12 cellular contexts compared by ENCODE assay signal in genomic region chr6:47278545-47278944, GRCh38. TPM values are rescaled to one million over a fixed set of nuclear protein-coding genes. Genes with fewer than 3 reads are reported as not detected.
DNase-seq lines count a peak whose midpoint lies in the region; ATAC-seq and TF ChIP-seq lines count a peak whose summit lies in the region.
"Had no signal": no experiment of that assay in that cellular context is flagged by ENCODE, and none has a peak within 500 bp of the region (broad histone marks: within the 10 kb centered on the region; RNA-seq: fewer than 3 reads in every experiment).

No MANE protein-coding gene starts in this region.

- no peaks in the 10 kb centered on the region for H3K79me1 ChIP-seq in H9 (ENCODE audit: insufficient read depth, low read depth, low read length, poor library complexity, severe bottlenecking)

- H4K8ac ChIP-seq in H9 (replicated peaks; ENCODE audit: insufficient read length, low read depth, low read length) = no peak overlapping the region

- H3K27ac Mint-ChIP-seq in activated naive CD8-positive, alpha-beta T cell treated with anti-CD3 and anti-CD28 coated beads, Interleukin-2, amount 50 U/mL, for 24 hours = no peak overlapping the region
- H3K27ac Mint-ChIP-seq in H9 = peak overlapping the region in 1 of 3 experiments; percentile 83; a peak in 1 of 7 replicates

- H3K27ac ChIP-seq in H9 (ENCODE audit: insufficient read length, low read depth, low read length) = no peak overlapping the region
- H3K27ac ChIP-seq: brain microvascular endothelial cell had no signal

- no peaks in the 10 kb centered on the region for H4K20me1 ChIP-seq in H9 (ENCODE audit: control insufficient read depth, insufficient read depth, insufficient read length)

- no peaks in the 10 kb centered on the region for H3K27me3 ChIP-seq in H9 (ENCODE audit: insufficient read depth, low read length)
- H3K27me3 ChIP-seq: brain microvascular endothelial cell had no signal

- DNase-seq in SIG-M5 treated with dmso at 0.1 percent for 504 hours (lab: John Stamatoyannopoulos, UW; ENCODE audit: unreplicated experiment) (peak; percentile 17), SIG-M5 (lab: John Stamatoyannopoulos, UW) (no peak), NCI-H2171 (lab: John Stamatoyannopoulos, UW) (peak; percentile 4), epithelial cell of esophagus (ENCODE audit: low read depth) (peak; percentile 52), NCI-H510A (lab: John Stamatoyannopoulos, UW) (no peak), DMS153 (lab: John Stamatoyannopoulos, UW) (no peak), H9 (no peak)
- no peak for DNase-seq in activated naive CD8-positive, alpha-beta T cell treated with anti-CD3 and anti-CD28 coated beads, Interleukin-2, amount 50 U/mL, for 24 hours
- DNase-seq: activated T-cell treated with anti-CD3 and anti-CD28 coated beads, Interleukin-2, amount 50 U/mL, for 1 hour; brain microvascular endothelial cell; NCI-H1694 treated with DMSO at 0.1 percent for 48 hours had no signal

- peaks cover 4% of the 10 kb centered on the region for H3K9me3 Mint-ChIP-seq in activated naive CD8-positive, alpha-beta T cell treated with anti-CD3 and anti-CD28 coated beads, Interleukin-2, amount 50 U/mL, for 24 hours
- H3K9me3 Mint-ChIP-seq in H9 = peaks cover 5 to 7% of the 10 kb centered on the region in 2 experiments; a peak in 3 of 5 replicates

- no CpG with 5 or more reads among the region's 3 CpGs for WGBS in H9 (ENCODE audit: extremely low coverage, insufficient read length, low lambda C conversion rate)

- no peak overlapping the region for H2BK20ac ChIP-seq in H9 (ENCODE audit: low read depth, low read length, poor library complexity, severe bottlenecking)

- no peak overlapping the region for H3K4me2 ChIP-seq in H9 (ENCODE audit: insufficient read depth, insufficient read length, low read length)

- H2BK120ac ChIP-seq in H9 (ENCODE audit: low read depth, low read length, poor library complexity, severe bottlenecking) = no peak overlapping the region

- peaks cover 4% of the 10 kb centered on the region; the same call in 1 of the 2 replicates for H3K79me2 ChIP-seq in H9 (ENCODE audit: insufficient read depth, low read length)

- no peak overlapping the region for H4K91ac ChIP-seq in H9 (ENCODE audit: insufficient read length, low read depth, low read length)

- no peak overlapping the region for H2BK15ac ChIP-seq in H9 (ENCODE audit: low read depth, low read length)

- ATAC-seq in activated naive CD8-positive, alpha-beta T cell treated with anti-CD3 and anti-CD28 coated beads, Interleukin-2, amount 50 U/mL, for 24 hours = no peak

- peaks cover 3% of the 10 kb centered on the region for H3K4me1 Mint-ChIP-seq in activated naive CD8-positive, alpha-beta T cell treated with anti-CD3 and anti-CD28 coated beads, Interleukin-2, amount 50 U/mL, for 24 hours
- peaks cover 6 to 7% of the 10 kb centered on the region in 2 experiments for H3K4me1 Mint-ChIP-seq in H9

- H3K36me3 Mint-ChIP-seq in activated naive CD8-positive, alpha-beta T cell treated with anti-CD3 and anti-CD28 coated beads, Interleukin-2, amount 50 U/mL, for 24 hours (ENCODE audit: low read depth) = no peaks in the 10 kb centered on the region
- H3K36me3 Mint-ChIP-seq in H9 (ENCODE audit: insufficient read depth in 1 of 3, low read depth in 3 of 3) = peaks cover 37 to 47% (median 40%) of the 10 kb centered on the region in 3 experiments

- no peaks in the 10 kb centered on the region for H3K23me2 ChIP-seq in H9 (ENCODE audit: insufficient read length, low read depth, low read length, poor library complexity, severe bottlenecking)

- H3K23ac ChIP-seq in H9 (ENCODE audit: insufficient read length, low read depth, low read length) = no peak overlapping the region

- H3K18ac ChIP-seq in H9 (ENCODE audit: insufficient read length, low read depth, low read length) = no peak overlapping the region

- H3T11ph ChIP-seq in H9 (ENCODE audit: low read length) = no peak overlapping the region

- no peak overlapping the region for H2AK5ac ChIP-seq in H9 (ENCODE audit: insufficient read length, low read length)

- no peak overlapping the region for H3K9ac ChIP-seq in H9 (ENCODE audit: extremely low read depth, insufficient read length, low read length)

- no peak overlapping the region for H2AFZ ChIP-seq in H9 (ENCODE audit: low read length)

- H2BK5ac ChIP-seq in H9 (ENCODE audit: insufficient read length, low read length) = no peak overlapping the region

- H3K4ac ChIP-seq in H9 (ENCODE audit: low read depth, low read length) = no peak overlapping the region

- H3K4me1 ChIP-seq in H9 (ENCODE audit: insufficient read depth, low read length) = no peaks in the 10 kb centered on the region; the same call in 1 of the 2 replicates

- H3K4me3 ChIP-seq in epithelial cell of esophagus (ENCODE audit: low read length) = no peak overlapping the region

- no peaks in the 10 kb centered on the region for H3K9me3 ChIP-seq in H9 (ENCODE audit: control insufficient read depth, low read depth, low read length)

- no peak overlapping the region for H4K5ac ChIP-seq in H9 (ENCODE audit: insufficient read length, low read depth, low read length)

- H3K14ac ChIP-seq in H9 (ENCODE audit: insufficient read depth, low read length) = no peak overlapping the region

- H3K4me3 Mint-ChIP-seq in activated naive CD8-positive, alpha-beta T cell treated with anti-CD3 and anti-CD28 coated beads, Interleukin-2, amount 50 U/mL, for 24 hours = no peak overlapping the region
- no peak overlapping the region for H3K4me3 Mint-ChIP-seq in H9
- H3K4me3 Mint-ChIP-seq: nephron had no signal

- H2BK12ac ChIP-seq in H9 (ENCODE audit: insufficient read length, low read depth, low read length) = no peak overlapping the region

- no peak for TF ChIP-seq CTCF in epithelial cell of esophagus (IDR thresholded peaks at IDR 0.05; ENCODE audit: insufficient read depth, low read depth, low read length, missing control alignments)
- TF ChIP-seq CTCF in H9 (conservative IDR thresholded peaks at IDR 0.05) = no peak

- H3K56ac ChIP-seq in H9 (ENCODE audit: insufficient read length, low read depth, low read length) = no peak overlapping the region

- H3K27me3 Mint-ChIP-seq in activated naive CD8-positive, alpha-beta T cell treated with anti-CD3 and anti-CD28 coated beads, Interleukin-2, amount 50 U/mL, for 24 hours = no peaks in the 10 kb centered on the region
- H3K27me3 Mint-ChIP-seq in H9 (ENCODE audit: low read depth) = no peaks in the 10 kb centered on the region

RNA-seq across cellular contexts. Expression of gene TNFRSF21, which starts 31.2 kb away (rescaled TPM):
- total RNA-seq in H9 (2021) = 39.1 and 40.9 TPM in 2 replicates

Comparison
In these comparisons a context has a peak if more than half of its experiments do, and no peak if none do; other contexts are left out.
1. DNase-seq: peak in SIG-M5 treated with dmso at 0.1 percent for 504 hours (single experiment), NCI-H2171 (single experiment) and epithelial cell of esophagus (single experiment); none in SIG-M5 (single experiment), activated naive CD8-positive, alpha-beta T cell treated with anti-CD3 and anti-CD28 coated beads, Interleukin-2, amount 50 U/mL, for 24 hours (single experiment), NCI-H510A (single experiment), DMS153 (single experiment) and H9 (single experiment).